ENCODE assay signal across 1 cellular context in genomic region chr1:153990468-153991150, GRCh38.
TF ChIP-seq lines count a peak whose summit lies in the region.

TSS of gene RPS27 (plus strand) at chr1:153990762. CDS start at chr1:153990797, 35 bp downstream.

TF ChIP-seq in H1, 55 proteins besides CTCF, POLR2A, EP300 and RAD21 (continued from another document):
- TF ChIP-seq CHD1 (IDR thresholded peaks at IDR 0.05; ENCODE audit: low read depth, low read length) (peak; percentile 85), PHF8 (conservative IDR thresholded peaks at IDR 0.05; ENCODE audit: low read depth, low read length) (peak; percentile 99), EGR1 (IDR thresholded peaks at IDR 0.05; ENCODE audit: borderline replicate concordance, low read depth, low read length) (no peak), HDAC2 (IDR thresholded peaks at IDR 0.05; ENCODE audit: borderline replicate concordance in 1 of 2, low read depth in 2 of 2, low read length in 2 of 2) (peak in 1 of 2 experiments; percentile 65; a peak in 1 of 4 replicates), TAF1 (IDR thresholded peaks at IDR 0.05; ENCODE audit: low read depth, low read length) (peak; percentile 100), SUZ12 (IDR thresholded peaks at IDR 0.05; ENCODE audit: low read length) (no peak), TBP (IDR thresholded peaks at IDR 0.05; ENCODE audit: low read depth, low read length) (peak; percentile 99), USF2 (IDR thresholded peaks at IDR 0.05; ENCODE audit: low read length) (peak; percentile 40; the same call in 1 of the 2 replicates), TEAD4 (IDR thresholded peaks at IDR 0.05; ENCODE audit: low read depth, low read length) (0 out of 2 replicates have a peak, but pooled peaks have one; percentile 12), HDAC6 (IDR thresholded peaks at IDR 0.05; ENCODE audit: low read depth, low read length) (no peak), TCF12 (IDR thresholded peaks at IDR 0.05; ENCODE audit: low read depth, low read length) (no peak), ATF2 (IDR thresholded peaks at IDR 0.05; ENCODE audit: low read length) (peak; percentile 82; the same call in 1 of the 2 replicates), RFX5 (IDR thresholded peaks at IDR 0.05; ENCODE audit: borderline replicate concordance, low read depth, low read length) (no peak), SP2 (IDR thresholded peaks at IDR 0.05; ENCODE audit: low read length) (no peak), RXRA (IDR thresholded peaks at IDR 0.05; ENCODE audit: insufficient read depth, low read depth, low read length) (no peak), SP1 (IDR thresholded peaks at IDR 0.05; ENCODE audit: low read depth, low read length) (peak; percentile 69; the same call in 1 of the 2 replicates), SAP30 (IDR thresholded peaks at IDR 0.05; ENCODE audit: insufficient read depth, insufficient replicate concordance, low read length) (peak; percentile 51), JUND (IDR thresholded peaks at IDR 0.05; ENCODE audit: low read length) (peak; percentile 76), GTF2F1 (IDR thresholded peaks at IDR 0.05; ENCODE audit: borderline replicate concordance, low read depth, low read length) (peak; percentile 98), E2F6 (IDR thresholded peaks at IDR 0.05) (0 out of 2 replicates have a peak, but pooled peaks have one; percentile 21), CREB1 (IDR thresholded peaks at IDR 0.05) (peak; percentile 94), GABPA (IDR thresholded peaks at IDR 0.05; ENCODE audit: borderline replicate concordance, insufficient read depth, low read length) (peak; percentile 88), YY1 (IDR thresholded peaks at IDR 0.05; ENCODE audit: low read depth, low read length) (peak; percentile 99), NRF1 (IDR thresholded peaks at IDR 0.05; ENCODE audit: low read depth, low read length) (peak; percentile 27; the same call in 1 of the 2 replicates), ZNF274 (IDR thresholded peaks at IDR 0.05; ENCODE audit: borderline replicate concordance, extremely low read depth, low read length) (no peak), SRF (IDR thresholded peaks at IDR 0.05; ENCODE audit: low read depth, low read length) (no peak), SIN3A (conservative IDR thresholded peaks at IDR 0.05 in 1 of 2, IDR thresholded peaks at IDR 0.05 in 1 of 2; ENCODE audit: low read depth in 1 of 2, low read length in 2 of 2) (peak; percentile 79 to 92; a peak in 3 of 4 replicates)
